ENCODE assay signal across 20 cellular contexts in the genomic region with DNA sequence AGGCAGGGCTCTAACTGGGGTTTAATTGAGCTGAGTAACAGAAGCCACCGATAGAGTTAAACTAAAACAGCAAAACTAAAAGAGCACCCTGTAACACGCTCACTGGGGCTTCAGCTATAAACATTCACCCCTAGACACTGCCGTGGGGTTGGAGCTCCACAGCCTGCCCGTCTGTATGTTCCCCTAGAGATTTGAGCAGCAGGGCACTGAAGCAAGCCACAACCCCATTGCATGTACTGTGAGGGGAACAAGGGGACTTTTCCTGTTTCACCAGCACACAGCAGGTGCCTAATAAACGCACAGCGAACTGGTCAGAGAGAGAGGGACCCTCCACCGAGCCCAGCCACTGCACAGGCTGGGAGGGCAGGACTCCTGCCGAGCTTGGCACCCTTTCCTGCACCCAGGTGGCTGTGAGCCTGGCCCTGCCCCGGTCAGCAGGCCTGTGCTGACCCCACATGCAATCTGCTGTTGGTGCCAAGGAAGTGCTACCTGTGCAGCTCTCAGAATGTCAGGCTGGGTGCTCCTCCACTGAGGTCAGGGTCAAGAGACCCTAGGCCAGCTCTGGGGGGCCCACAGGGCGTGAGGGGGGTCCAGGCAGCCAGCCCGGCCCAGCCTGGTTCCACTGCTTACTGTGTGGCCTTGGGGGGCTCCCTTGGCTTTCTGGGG.
"Had no signal": no experiment of that assay in that cellular context is flagged by ENCODE, and none has a peak within 500 bp of the region (broad histone marks: within the 10 kb centered on the region; RNA-seq: fewer than 3 reads in every experiment).

No MANE protein-coding gene starts in this region.

- H3K4me1 Mint-ChIP-seq: memory B cell had no signal

- DNase-seq: activated CD4-positive, alpha-beta T cell treated with anti-CD3 and anti-CD28 coated beads for 1 hour; activated CD8-positive, alpha-beta memory T cell treated with anti-CD3 and anti-CD28 coated beads for 24 hours; activated gamma-delta T cell; amygdala; body of pancreas; central memory CD4-positive, alpha-beta T cell; colonic mucosa; effector CD4-positive, alpha-beta T cell; heart left ventricle; left ventricle myocardium superior; posterior cingulate gyrus; spleen; stimulated activated CD4-positive, alpha-beta T cell treated with anti-CD3 and anti-CD28 coated beads, Interleukin-4, amount 100 ng/mL, for 4 hours; stimulated activated naive B cell treated with anti-CD40 and anti-IgM and Interleukin-4, amounts not matched to agents 10 μg/mL and 1 μg/mL and 100 μg/mL, for 72 hours; upper lobe of right lung had no signal

- H3K36me3 Mint-ChIP-seq: activated naive CD8-positive, alpha-beta T cell; memory B cell; stimulated activated naive B cell treated with anti-CD40 and anti-IgM and Interleukin-4, amounts not matched to agents 10 μg/mL and 1 μg/mL and 100 μg/mL, for 72 hours had no signal

- H3K27me3 Mint-ChIP-seq: activated naive CD8-positive, alpha-beta T cell had no signal

- H3K27ac ChIP-seq: colonic mucosa, esophagus muscularis mucosa, gastroesophageal sphincter, heart left ventricle, upper lobe of right lung had no signal

- H3K9me3 Mint-ChIP-seq: memory B cell; stimulated activated naive B cell treated with anti-CD40 and anti-IgM and Interleukin-4, amounts not matched to agents 10 μg/mL and 1 μg/mL and 100 μg/mL, for 72 hours had no signal

- H3K36me3 ChIP-seq: colonic mucosa, esophagus muscularis mucosa, gastroesophageal sphincter, heart left ventricle, spleen, upper lobe of right lung had no signal

- FAIRE-seq: endothelial cell of umbilical vein had no signal

- H3K4me1 ChIP-seq: colonic mucosa had no signal

- ATAC-seq: body of pancreas; gastroesophageal sphincter; heart left ventricle; left ventricle myocardium superior; stimulated activated naive B cell treated with anti-CD40 and anti-IgM and Interleukin-4, amounts not matched to agents 10 μg/mL and 1 μg/mL and 100 μg/mL, for 72 hours; upper lobe of right lung had no signal

- H3K9me3 ChIP-seq: body of pancreas, colonic mucosa, esophagus muscularis mucosa, gastroesophageal sphincter, heart left ventricle, spleen, upper lobe of right lung had no signal

- H3K27me3 ChIP-seq: body of pancreas, colonic mucosa, esophagus muscularis mucosa, heart left ventricle, spleen, upper lobe of right lung had no signal

- H3K4me3 ChIP-seq: body of pancreas, colonic mucosa, esophagus muscularis mucosa, gastroesophageal sphincter, heart left ventricle, spleen, upper lobe of right lung had no signal

- H3K4me3 Mint-ChIP-seq: activated naive CD8-positive, alpha-beta T cell; memory B cell; stimulated activated naive B cell treated with anti-CD40 and anti-IgM and Interleukin-4, amounts not matched to agents 10 μg/mL and 1 μg/mL and 100 μg/mL, for 72 hours had no signal

- H3K27ac Mint-ChIP-seq: memory B cell; stimulated activated naive B cell treated with anti-CD40 and anti-IgM and Interleukin-4, amounts not matched to agents 10 μg/mL and 1 μg/mL and 100 μg/mL, for 72 hours had no signal
